1 cellular context compared by ENCODE assay signal in genomic region chr16:154223-155030, GRCh38.
TF ChIP-seq lines count a peak whose summit lies in the region.

No MANE protein-coding gene starts in this region.

TF ChIP-seq in K562, 482 proteins besides CTCF, POLR2A, EP300 and RAD21 (continued from another document and continues in another):
- no peak for TF ChIP-seq USF2 (CRISPR knock-in tag; IDR thresholded peaks at IDR 0.05)
- TF ChIP-seq ZBTB40 (IDR thresholded peaks at IDR 0.05), result 0 out of 2 replicates have a peak, but pooled peaks have one; percentile 35
- no peak for TF ChIP-seq ZBTB40 (CRISPR knock-in tag; IDR thresholded peaks at IDR 0.05)
- TF ChIP-seq ARID1B (IDR thresholded peaks at IDR 0.05), result no peak
- TF ChIP-seq ZNF3 (CRISPR knock-in tag; IDR thresholded peaks at IDR 0.05), result no peak
- TF ChIP-seq E2F3 (CRISPR knock-in tag; IDR thresholded peaks at IDR 0.05), result no peak
- no peak for TF ChIP-seq SAFB (IDR thresholded peaks at IDR 0.05; ENCODE audit: borderline replicate concordance, low read depth, low read length)
- 0 out of 2 replicates have a peak, but pooled peaks have one; percentile 38 for TF ChIP-seq NBN (IDR thresholded peaks at IDR 0.05; ENCODE audit: low read depth)
- peak; percentile 27; the same call in 1 of the 2 replicates for TF ChIP-seq ZBTB7A (IDR thresholded peaks at IDR 0.05; ENCODE audit: borderline replicate concordance, control insufficient read depth, low read depth, low read length)
- TF ChIP-seq SMAD2 (IDR thresholded peaks at IDR 0.05; ENCODE audit: low read depth, low read length), result no peak
- peak; percentile 53 for TF ChIP-seq ZBTB17 (CRISPR knock-in tag; IDR thresholded peaks at IDR 0.05)
- no peak for TF ChIP-seq FOXA1 (IDR thresholded peaks at IDR 0.05; ENCODE audit: borderline replicate concordance)
- TF ChIP-seq POLR2B (IDR thresholded peaks at IDR 0.05; ENCODE audit: low read depth, partially characterized antibody), result peak; percentile 63
- TF ChIP-seq ZNF384 (IDR thresholded peaks at IDR 0.05; ENCODE audit: low read depth, low read length), result no peak
- no peak for TF ChIP-seq GATA2 (CRISPR knock-in tag; IDR thresholded peaks at IDR 0.05)
- no peak for TF ChIP-seq USF1 (CRISPR knock-in tag; IDR thresholded peaks at IDR 0.05)
- no peak for TF ChIP-seq PHF21A (IDR thresholded peaks at IDR 0.05; ENCODE audit: borderline replicate concordance, low read depth)
- TF ChIP-seq U2AF2 (optimal IDR thresholded peaks at IDR 0.05; ENCODE audit: low read depth, low read length), result no peak
- TF ChIP-seq GATAD2A (IDR thresholded peaks at IDR 0.05), result 0 out of 2 replicates have a peak, but pooled peaks have one; percentile 53
- no peak for TF ChIP-seq NCOR1 (IDR thresholded peaks at IDR 0.05)
- no peak for TF ChIP-seq RFX5 (IDR thresholded peaks at IDR 0.05; ENCODE audit: low read depth, low read length)
- TF ChIP-seq HINFP (tag; conservative IDR thresholded peaks at IDR 0.05; ENCODE audit: low read depth), result no peak
- TF ChIP-seq SAFB2 (IDR thresholded peaks at IDR 0.05; ENCODE audit: borderline replicate concordance, low read depth, low read length, severe bottlenecking), result no peak
- no peak for TF ChIP-seq WHSC1 (IDR thresholded peaks at IDR 0.05; ENCODE audit: low read length)
- TF ChIP-seq FIP1L1 (IDR thresholded peaks at IDR 0.05; ENCODE audit: low read depth, low read length, poor library complexity, severe bottlenecking), result no peak
- peak in 1 of 2 experiments; percentile 13; a peak in 1 of 4 replicates for TF ChIP-seq NRF1 (conservative IDR thresholded peaks at IDR 0.05 in 1 of 2, IDR thresholded peaks at IDR 0.05 in 1 of 2)
- TF ChIP-seq SRF (CRISPR knock-in tag; IDR thresholded peaks at IDR 0.05), result no peak
- TF ChIP-seq PHTF2 (CRISPR knock-in tag; IDR thresholded peaks at IDR 0.05), result no peak
- TF ChIP-seq CREB3L1 (IDR thresholded peaks at IDR 0.05; ENCODE audit: borderline replicate concordance, low read depth), result no peak
- peak; percentile 15 for TF ChIP-seq PHF20 (IDR thresholded peaks at IDR 0.05; ENCODE audit: partially characterized antibody)
- TF ChIP-seq ETV6 (IDR thresholded peaks at IDR 0.05; ENCODE audit: borderline replicate concordance in 1 of 2, low read depth in 2 of 2, low read length in 1 of 2), result no peak
- TF ChIP-seq ETV6 (CRISPR knock-in tag; IDR thresholded peaks at IDR 0.05; ENCODE audit: borderline replicate concordance), result no peak
- no peak for TF ChIP-seq NR2C2 (CRISPR knock-in tag; IDR thresholded peaks at IDR 0.05)
- peak; percentile 21; the same call in 1 of the 2 replicates for TF ChIP-seq NR2C2 (tag; IDR thresholded peaks at IDR 0.05)
- TF ChIP-seq COPS2 (conservative IDR thresholded peaks at IDR 0.05), result no peak
- TF ChIP-seq TCF15 (CRISPR knock-in tag; IDR thresholded peaks at IDR 0.05), result peak; percentile 28; the same call in 1 of the 2 replicates
- TF ChIP-seq SNAPC5 (CRISPR knock-in tag; IDR thresholded peaks at IDR 0.05), result no peak
- TF ChIP-seq SNRNP70 (optimal IDR thresholded peaks at IDR 0.05; ENCODE audit: low read depth, low read length), result no peak
- TF ChIP-seq JUNB (CRISPR knock-in tag; conservative IDR thresholded peaks at IDR 0.05), result no peak
- no peak for TF ChIP-seq ARID4B (CRISPR knock-in tag; IDR thresholded peaks at IDR 0.05)
- no peak for TF ChIP-seq ZFP91 (CRISPR knock-in tag; IDR thresholded peaks at IDR 0.05)
- TF ChIP-seq ZNF668 (CRISPR knock-in tag; IDR thresholded peaks at IDR 0.05), result no peak
